9 cellular contexts compared by ENCODE assay signal in genomic region chr9:26746357-26747072, GRCh38.
DNase-seq lines count a peak whose midpoint lies in the region; ATAC-seq and TF ChIP-seq lines count a peak whose summit lies in the region.
"Had no signal": no experiment of that assay in that cellular context is flagged by ENCODE, and none has a peak within 500 bp of the region (broad histone marks: within the 10 kb centered on the region; RNA-seq: fewer than 3 reads in every experiment).

No MANE protein-coding gene starts in this region.

- ATAC-seq in GM21723 (IDR thresholded peaks at IDR 0.05; ENCODE audit: unreplicated experiment) (peak; percentile 89), HG03565 (IDR thresholded peaks at IDR 0.05; ENCODE audit: unreplicated experiment) (peak; percentile 92)

- POLR2A ChIA-PET in GM10248 (lab: Yijun Ruan, JAX) = no interaction called here
- POLR2A ChIA-PET in CD8-positive, alpha-beta memory T cell (lab: Charles Lee) = no interaction called here

- H3K4me3 ChIP-seq in fibroblast of the aortic adventitia (ENCODE audit: low read depth, low read length) = no peak overlapping the region
- H3K4me3 ChIP-seq in CD8-positive, alpha-beta memory T cell (ENCODE audit: low read length) = no peak overlapping the region
- H3K4me3 ChIP-seq: cardiac muscle cell had no signal

- peaks cover 0 to 3% of the 10 kb centered on the region in 2 donors for H3K27me3 Mint-ChIP-seq in CD8-positive, alpha-beta memory T cell

- no peaks in the 10 kb centered on the region for H3K9me3 Mint-ChIP-seq in CD8-positive, alpha-beta memory T cell

- no peak overlapping the region for H3K4me3 Mint-ChIP-seq in CD8-positive, alpha-beta memory T cell

- H3K27ac ChIP-seq in CD8-positive, alpha-beta memory T cell (ENCODE audit: low read depth, low read length) = no peak overlapping the region
- H3K27ac ChIP-seq: cardiac muscle cell had no signal

- peaks cover 0 to 3% (median 0%) of the 10 kb centered on the region in 3 donors for H3K4me1 Mint-ChIP-seq in CD8-positive, alpha-beta memory T cell

- DNase-seq in GM10248 (ENCODE audit: extremely low spot score) (peak; percentile 10), fibroblast of the aortic adventitia (ENCODE audit: low read depth) (peak; percentile 3), KBM-7 (no peak), nucleus accumbens (lab: John Stamatoyannopoulos, UW) (no peak)
- DNase-seq in CD8-positive, alpha-beta memory T cell = no peak
- no peak for DNase-seq in stimulated activated CD4-positive, alpha-beta T cell treated with anti-CD3 and anti-CD28 coated beads, Interleukin-1b, Interleukin-23, amount 100 ng/mL, for 48 hours

- no peaks in the 10 kb centered on the region for H3K9me3 ChIP-seq in CD8-positive, alpha-beta memory T cell (ENCODE audit: low read length)

- in situ Hi-C loops in KBM-7 (cut with MboI; ENCODE audit: low pct_unique_long_range_greater_than_20kb, low sequenced_read_pairs) = no loop called here

- CTCF ChIA-PET in GM10248 (lab: Yijun Ruan, JAX) = interaction anchor here (0.8 to 1.9 kb wide), 3 partner anchors 10 to 228 kb away, joined by 4 to 9 read pairs (median 4); no protein-coding TSS in a partner anchor
- CTCF ChIA-PET in CD8-positive, alpha-beta memory T cell (lab: Charles Lee) = interaction anchor here (0.6 to 1.3 kb wide), 2 partner anchors 23 to 229 kb away, joined by 3 to 6 read pairs; no protein-coding TSS in a partner anchor

- no peaks in the 10 kb centered on the region for H3K27me3 ChIP-seq in CD8-positive, alpha-beta memory T cell (ENCODE audit: insufficient read depth, low read length, poor library complexity, severe bottlenecking)
- H3K27me3 ChIP-seq: cardiac muscle cell had no signal

- TF ChIP-seq CTCF in GM10248 (IDR thresholded peaks at IDR 0.05; ENCODE audit: control extremely low read depth, extremely low read depth, low read depth, missing control alignments) (no peak), fibroblast of the aortic adventitia (IDR thresholded peaks at IDR 0.05; ENCODE audit: insufficient read depth, low read length) (no peak)

- H3K27ac Mint-ChIP-seq in CD8-positive, alpha-beta memory T cell = no peak overlapping the region

- H3K36me3 ChIP-seq in CD8-positive, alpha-beta memory T cell (ENCODE audit: insufficient read depth, low read length) = no peaks in the 10 kb centered on the region
- H3K36me3 ChIP-seq: cardiac muscle cell had no signal

- no peaks in the 10 kb centered on the region for H3K4me1 ChIP-seq in CD8-positive, alpha-beta memory T cell (ENCODE audit: insufficient read depth, low read length)

- H3K36me3 Mint-ChIP-seq in CD8-positive, alpha-beta memory T cell = no peaks in the 10 kb centered on the region

Comparison
In these comparisons a context has a peak if more than half of its experiments do, and no peak if none do; other contexts are left out.
1. DNase-seq: peak in GM10248 (single experiment) and fibroblast of the aortic adventitia (single experiment); none in CD8-positive, alpha-beta memory T cell (0 of 5), KBM-7 (single experiment), stimulated activated CD4-positive, alpha-beta T cell treated with anti-CD3 and anti-CD28 coated beads, Interleukin-1b, Interleukin-23, amount 100 ng/mL, for 48 hours (single experiment) and nucleus accumbens (0 of 56).